ENCODE assay signal across 1 cellular context in the genomic region with DNA sequence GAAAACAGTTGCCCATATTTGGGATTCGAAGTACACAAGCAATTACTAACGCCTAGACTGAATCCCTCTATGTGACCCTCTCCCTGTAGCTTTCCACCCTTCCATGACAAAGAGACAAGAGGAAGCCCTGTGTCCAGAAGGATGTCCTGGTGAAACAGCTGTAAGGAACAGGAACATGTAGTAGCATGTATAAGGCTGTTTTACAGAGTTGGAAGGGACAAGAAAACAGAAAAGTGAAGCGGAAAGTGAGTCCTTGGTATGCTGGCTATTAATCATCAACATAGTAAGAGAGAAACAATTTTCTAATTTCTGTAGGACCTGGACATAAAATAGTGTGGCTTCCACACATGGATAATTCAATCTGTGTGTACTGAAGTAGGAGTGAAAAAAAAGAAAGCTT.
TF ChIP-seq lines count a peak whose summit lies in the region.

No MANE protein-coding gene starts in this region.

TF ChIP-seq in GM23338, 12 proteins besides CTCF, POLR2A, EP300 and RAD21 (continued from another document):
- TF ChIP-seq ZNF114 (CRISPR knock-in tag; IDR thresholded peaks at IDR 0.05), result no peak
- TF ChIP-seq NANOG (IDR thresholded peaks at IDR 0.05; ENCODE audit: borderline replicate concordance), result no peak
- no peak for TF ChIP-seq EZH2phosphoT487 (IDR thresholded peaks at IDR 0.05; ENCODE audit: unreplicated experiment)
- TF ChIP-seq CREB1 (CRISPR knock-in tag; IDR thresholded peaks at IDR 0.05; ENCODE audit: low read depth), result no peak
- TF ChIP-seq, protein P1, sequence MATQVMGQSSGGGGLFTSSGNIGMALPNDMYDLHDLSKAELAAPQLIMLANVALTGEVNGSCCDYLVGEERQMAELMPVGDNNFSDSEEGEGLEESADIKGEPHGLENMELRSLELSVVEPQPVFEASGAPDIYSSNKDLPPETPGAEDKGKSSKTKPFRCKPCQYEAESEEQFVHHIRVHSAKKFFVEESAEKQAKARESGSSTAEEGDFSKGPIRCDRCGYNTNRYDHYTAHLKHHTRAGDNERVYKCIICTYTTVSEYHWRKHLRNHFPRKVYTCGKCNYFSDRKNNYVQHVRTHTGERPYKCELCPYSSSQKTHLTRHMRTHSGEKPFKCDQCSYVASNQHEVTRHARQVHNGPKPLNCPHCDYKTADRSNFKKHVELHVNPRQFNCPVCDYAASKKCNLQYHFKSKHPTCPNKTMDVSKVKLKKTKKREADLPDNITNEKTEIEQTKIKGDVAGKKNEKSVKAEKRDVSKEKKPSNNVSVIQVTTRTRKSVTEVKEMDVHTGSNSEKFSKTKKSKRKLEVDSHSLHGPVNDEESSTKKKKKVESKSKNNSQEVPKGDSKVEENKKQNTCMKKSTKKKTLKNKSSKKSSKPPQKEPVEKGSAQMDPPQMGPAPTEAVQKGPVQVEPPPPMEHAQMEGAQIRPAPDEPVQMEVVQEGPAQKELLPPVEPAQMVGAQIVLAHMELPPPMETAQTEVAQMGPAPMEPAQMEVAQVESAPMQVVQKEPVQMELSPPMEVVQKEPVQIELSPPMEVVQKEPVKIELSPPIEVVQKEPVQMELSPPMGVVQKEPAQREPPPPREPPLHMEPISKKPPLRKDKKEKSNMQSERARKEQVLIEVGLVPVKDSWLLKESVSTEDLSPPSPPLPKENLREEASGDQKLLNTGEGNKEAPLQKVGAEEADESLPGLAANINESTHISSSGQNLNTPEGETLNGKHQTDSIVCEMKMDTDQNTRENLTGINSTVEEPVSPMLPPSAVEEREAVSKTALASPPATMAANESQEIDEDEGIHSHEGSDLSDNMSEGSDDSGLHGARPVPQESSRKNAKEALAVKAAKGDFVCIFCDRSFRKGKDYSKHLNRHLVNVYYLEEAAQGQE (IDR thresholded peaks at IDR 0.05; ENCODE audit: unreplicated experiment), result no peak
- no peak for TF ChIP-seq JUNB (IDR thresholded peaks at IDR 0.05; ENCODE audit: unreplicated experiment)
- no peak for TF ChIP-seq ZNF331 (CRISPR knock-in tag; IDR thresholded peaks at IDR 0.05; ENCODE audit: low read depth)
- TF ChIP-seq, protein P2, sequence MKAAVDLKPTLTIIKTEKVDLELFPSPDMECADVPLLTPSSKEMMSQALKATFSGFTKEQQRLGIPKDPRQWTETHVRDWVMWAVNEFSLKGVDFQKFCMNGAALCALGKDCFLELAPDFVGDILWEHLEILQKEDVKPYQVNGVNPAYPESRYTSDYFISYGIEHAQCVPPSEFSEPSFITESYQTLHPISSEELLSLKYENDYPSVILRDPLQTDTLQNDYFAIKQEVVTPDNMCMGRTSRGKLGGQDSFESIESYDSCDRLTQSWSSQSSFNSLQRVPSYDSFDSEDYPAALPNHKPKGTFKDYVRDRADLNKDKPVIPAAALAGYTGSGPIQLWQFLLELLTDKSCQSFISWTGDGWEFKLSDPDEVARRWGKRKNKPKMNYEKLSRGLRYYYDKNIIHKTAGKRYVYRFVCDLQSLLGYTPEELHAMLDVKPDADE (IDR thresholded peaks at IDR 0.05), result no peak
- TF ChIP-seq POLR2AphosphoS5 (IDR thresholded peaks at IDR 0.05; ENCODE audit: low read depth), result no peak
